Comparison of ENCODE assay signal across 22 cellular contexts in genomic region chr2:136210822-136211221, GRCh38.
DNase-seq lines count a peak whose midpoint lies in the region; ATAC-seq and TF ChIP-seq lines count a peak whose summit lies in the region.
"Had no signal": no experiment of that assay in that cellular context is flagged by ENCODE, and none has a peak within 500 bp of the region (broad histone marks: within the 10 kb centered on the region; RNA-seq: fewer than 3 reads in every experiment).

No MANE protein-coding gene starts in this region.

- no peak for DNase-seq in CD14-positive monocyte (ENCODE audit: low spot score)
- no peak for DNase-seq in activated naive CD8-positive, alpha-beta T cell treated with anti-CD3 and anti-CD28 coated beads, Interleukin-2, amount 50 U/mL, for 24 hours
- DNase-seq in naive thymus-derived CD8-positive, alpha-beta T cell, result no peak
- no peak for DNase-seq in activated naive CD4-positive, alpha-beta T cell treated with Interleukin-2 at 50 U/mL for 16 hours
- DNase-seq in stimulated activated CD4-positive, alpha-beta T cell treated with anti-CD3 and anti-CD28 coated beads, Interleukin-1b, Interleukin-23, amount 100 ng/mL, for 48 hours, result no peak
- no peak for DNase-seq in activated CD4-positive, CD25-positive, alpha-beta regulatory T cell (lab: John Stamatoyannopoulos, UW)
- DNase-seq in stimulated activated CD4-positive, alpha-beta T cell treated with anti-CD3 and anti-CD28 coated beads, Interleukin-2, amount 100 ng/mL, for 48 hours, result no peak
- DNase-seq: adrenal gland; cerebellar nuclear complex; dorsolateral prefrontal cortex; hippocampal formation; mesenchymal stem cell; NCI-H1048; NCI-H2171; sigmoid colon; stimulated activated naive CD4-positive, alpha-beta T cell treated with Interleukin-2 at 50 U/mL for 16 hours; upper lobe of right lung had no signal

- peaks cover 4 to 6% of the 10 kb centered on the region in 2 donors for H3K36me3 Mint-ChIP-seq in CD14-positive monocyte
- peaks cover 10% of the 10 kb centered on the region for H3K36me3 Mint-ChIP-seq in activated naive CD8-positive, alpha-beta T cell treated with anti-CD3 and anti-CD28 coated beads, Interleukin-2, amount 50 U/mL, for 24 hours (ENCODE audit: low read depth)
- H3K36me3 Mint-ChIP-seq in naive thymus-derived CD8-positive, alpha-beta T cell, result peaks cover 0 to 18% (median 10%) of the 10 kb centered on the region in 3 donors

- H3K4me1 Mint-ChIP-seq in CD14-positive monocyte, result peaks cover 96% of the 10 kb centered on the region
- H3K4me1 Mint-ChIP-seq in activated naive CD8-positive, alpha-beta T cell treated with anti-CD3 and anti-CD28 coated beads, Interleukin-2, amount 50 U/mL, for 24 hours, result peaks cover 77% of the 10 kb centered on the region
- H3K4me1 Mint-ChIP-seq in naive thymus-derived CD8-positive, alpha-beta T cell, result peaks cover 34 to 92% (median 56%) of the 10 kb centered on the region in 4 donors

- H4K20me1 ChIP-seq in DOHH2 (ENCODE audit: control insufficient read depth, insufficient read depth, low read depth, low read length), result no peaks in the 10 kb centered on the region

- no peaks in the 10 kb centered on the region for H3K36me3 ChIP-seq in DOHH2 (ENCODE audit: control insufficient read depth, low read length)
- H3K36me3 ChIP-seq: adrenal gland, prostate gland, sigmoid colon, suprapubic skin, upper lobe of right lung had no signal

- intact Hi-C loops in CD14-positive monocyte (cut with micrococcal nuclease), result loop anchor here (5.0 to 10.0 kb wide), 5 partner anchors 46 to 206 kb away; partner anchors contain the start of gene CXCR4 (in 2 of the 2)

- peaks cover 0 to 1% (median 0%) of the 10 kb centered on the region in 3 donors for H3K27me3 Mint-ChIP-seq in CD14-positive monocyte (ENCODE audit: low read depth in 3 of 3)
- H3K27me3 Mint-ChIP-seq in activated naive CD8-positive, alpha-beta T cell treated with anti-CD3 and anti-CD28 coated beads, Interleukin-2, amount 50 U/mL, for 24 hours, result no peaks in the 10 kb centered on the region
- H3K27me3 Mint-ChIP-seq in naive thymus-derived CD8-positive, alpha-beta T cell, result no peaks in the 10 kb centered on the region

- peaks cover 15% of the 10 kb centered on the region for H3K9me3 ChIP-seq in DOHH2 (ENCODE audit: control insufficient read depth, insufficient read depth, low read length)
- H3K9me3 ChIP-seq: adrenal gland, prostate gland, suprapubic skin, upper lobe of right lung had no signal

- ATAC-seq in activated naive CD8-positive, alpha-beta T cell treated with anti-CD3 and anti-CD28 coated beads, Interleukin-2, amount 50 U/mL, for 24 hours, result no peak
- ATAC-seq in naive thymus-derived CD8-positive, alpha-beta T cell, result no peak
- ATAC-seq: K562, upper lobe of right lung had no signal

- H3K4me1 ChIP-seq in DOHH2 (ENCODE audit: control insufficient read depth, low read length), result peaks cover 90% of the 10 kb centered on the region
- H3K4me1 ChIP-seq: prostate gland, sigmoid colon, suprapubic skin had no signal

- no peak for TF ChIP-seq CTCF in CD14-positive monocyte (IDR thresholded peaks at IDR 0.05)
- no peak for TF ChIP-seq CTCF in DOHH2 (IDR thresholded peaks at IDR 0.05; ENCODE audit: low read depth, low read length, poor library complexity, severe bottlenecking)

- H3K4me3 Mint-ChIP-seq in CD14-positive monocyte, result no peak overlapping the region
- H3K4me3 Mint-ChIP-seq in activated naive CD8-positive, alpha-beta T cell treated with anti-CD3 and anti-CD28 coated beads, Interleukin-2, amount 50 U/mL, for 24 hours, result no peak overlapping the region
- peak overlapping the region in 3 of 10 donors; percentile 1 to 3 (median 2) for H3K4me3 Mint-ChIP-seq in naive thymus-derived CD8-positive, alpha-beta T cell

- H3K9me3 Mint-ChIP-seq in CD14-positive monocyte, result no peaks in the 10 kb centered on the region
- peaks cover 22% of the 10 kb centered on the region for H3K9me3 Mint-ChIP-seq in activated naive CD8-positive, alpha-beta T cell treated with anti-CD3 and anti-CD28 coated beads, Interleukin-2, amount 50 U/mL, for 24 hours
- H3K9me3 Mint-ChIP-seq in naive thymus-derived CD8-positive, alpha-beta T cell, result peaks cover 4 to 21% (median 14%) of the 10 kb centered on the region in 9 donors

- H3K27me3 ChIP-seq in DOHH2 (ENCODE audit: control insufficient read depth, low read length), result peaks cover 34% of the 10 kb centered on the region
- H3K27me3 ChIP-seq: adrenal gland, sigmoid colon had no signal

- no peaks in the 10 kb centered on the region for H3K9me2 ChIP-seq in DOHH2 (replicated peaks; ENCODE audit: control insufficient read depth, low read length)

- POLR2A ChIA-PET in naive thymus-derived CD8-positive, alpha-beta T cell (lab: Charles Lee), result interaction anchor here (0.6 to 1.1 kb wide), 3 partner anchors 58 to 441 kb away, joined by 3 read pairs; no protein-coding TSS in a partner anchor

- H3K4me2 ChIP-seq in DOHH2 (ENCODE audit: low read length), result peak overlapping the region; percentile 60

- peak overlapping the region; percentile 83 to 94 (median 85) for H3K27ac Mint-ChIP-seq in CD14-positive monocyte
- peak overlapping the region; percentile 77 for H3K27ac Mint-ChIP-seq in activated naive CD8-positive, alpha-beta T cell treated with anti-CD3 and anti-CD28 coated beads, Interleukin-2, amount 50 U/mL, for 24 hours
- peak overlapping the region in 7 of 10 donors; percentile 44 to 95 (median 81) for H3K27ac Mint-ChIP-seq in naive thymus-derived CD8-positive, alpha-beta T cell

- peak overlapping the region; percentile 70 for H3K27ac ChIP-seq in DOHH2 (ENCODE audit: low read depth, low read length)
- H3K27ac ChIP-seq: adrenal gland, C4-2B, prostate gland, suprapubic skin, upper lobe of right lung had no signal

- H3F3A ChIP-seq in DOHH2 (ENCODE audit: control insufficient read depth, insufficient read depth), result peaks cover 32% of the 10 kb centered on the region

- no peaks in the 10 kb centered on the region for H3K79me2 ChIP-seq in DOHH2 (ENCODE audit: control insufficient read depth, low read length)

- H3K4me3 ChIP-seq in DOHH2 (ENCODE audit: low read length), result peak overlapping the region; percentile 46; the same call in 1 of the 2 replicates
- H3K4me3 ChIP-seq: adrenal gland, dorsolateral prefrontal cortex, K562, prostate gland, sigmoid colon, suprapubic skin, upper lobe of right lung had no signal
